In genomic region chr2:205617905-205618304, GRCh38 we compare ENCODE assay signal across 18 cellular contexts.
DNase-seq lines count a peak whose midpoint lies in the region; ATAC-seq and TF ChIP-seq lines count a peak whose summit lies in the region.
"Had no signal": no experiment of that assay in that cellular context is flagged by ENCODE, and none has a peak within 500 bp of the region (broad histone marks: within the 10 kb centered on the region; RNA-seq: fewer than 3 reads in every experiment).

No MANE protein-coding gene starts in this region.

- peak overlapping the region; percentile 52 to 54 for H3K27ac ChIP-seq in uterus
- H3K27ac ChIP-seq: A549, SJSA1 had no signal

- no peaks in the 10 kb centered on the region for H3K4me1 ChIP-seq in uterus
- H3K4me1 ChIP-seq: A549, SJSA1 had no signal

- no peaks in the 10 kb centered on the region for H3K27me3 ChIP-seq in uterus
- H3K27me3 ChIP-seq: SJSA1 had no signal

- intact Hi-C loops in uterus (cut with DNase I; ENCODE audit: low total_unique reads) = no loop called here

- TF ChIP-seq CTCF in uterus (IDR thresholded peaks at IDR 0.05) = no peak

- no peaks in the 10 kb centered on the region for H3K9me3 ChIP-seq in uterus
- H3K9me3 ChIP-seq: SJSA1 had no signal

- H3K4me3 ChIP-seq in uterus = no peak overlapping the region
- H3K4me3 ChIP-seq: A549, GM23338, SJSA1 had no signal

- no peak for TF ChIP-seq POLR2A in uterus (IDR thresholded peaks at IDR 0.05)

- ATAC-seq in left lobe of liver = peak; percentile 88
- ATAC-seq in HG03139 (IDR thresholded peaks at IDR 0.05; ENCODE audit: unreplicated experiment) = no peak
- ATAC-seq: A549, GM23338, HCT116 had no signal

- H3K36me3 ChIP-seq in uterus = no peaks in the 10 kb centered on the region
- H3K36me3 ChIP-seq: SJSA1 had no signal

- DNase-seq in NCI-H748 (lab: John Stamatoyannopoulos, UW; ENCODE audit: unreplicated experiment) = peak; percentile 9
- DNase-seq in NCI-H748 treated with DMSO at 0.1 percent for 48 hours (lab: John Stamatoyannopoulos, UW) = no peak
- DNase-seq in NCI-H69 (lab: John Stamatoyannopoulos, UW) = peak; percentile 60
- DNase-seq in left lobe of liver (ENCODE audit: low spot score) = no peak
- no peak for DNase-seq in uterus
- no peak for DNase-seq in RPMI8226
- DNase-seq: CD4-positive, alpha-beta memory T cell; DMS153; Kasumi-1; NCI-H1105; NCI-H2107; NCI-H345; NCI-H526 treated with DMSO at 0.1 percent for 48 hours had no signal

Comparison
In these comparisons a context has a peak if more than half of its experiments do, and no peak if none do; other contexts are left out.
1. DNase-seq: peak in NCI-H748 (single experiment) and NCI-H69 (single experiment); none in NCI-H748 treated with DMSO at 0.1 percent for 48 hours (single experiment), left lobe of liver (single experiment), uterus (0 of 2) and RPMI8226 (single experiment).